In genomic region chr17:50657054-50657453, GRCh38 we compare ENCODE assay signal across 2 cellular contexts.
TF ChIP-seq lines count a peak whose summit lies in the region.

No MANE protein-coding gene starts in this region.

TF ChIP-seq in A549, 52 proteins besides CTCF, POLR2A, EP300 and RAD21:
- no peak for TF ChIP-seq HMGXB4 (CRISPR knock-in tag; IDR thresholded peaks at IDR 0.05; ENCODE audit: borderline replicate concordance)
- TF ChIP-seq NPAS2 (CRISPR knock-in tag; IDR thresholded peaks at IDR 0.05; ENCODE audit: borderline replicate concordance): no peak
- TF ChIP-seq MAX (IDR thresholded peaks at IDR 0.05): 0 out of 2 replicates have a peak, but pooled peaks have one; percentile 1
- TF ChIP-seq HEYL (CRISPR knock-in tag; IDR thresholded peaks at IDR 0.05): no peak
- no peak for TF ChIP-seq CEBPB (IDR thresholded peaks at IDR 0.05)
- no peak for TF ChIP-seq PHF8 (IDR thresholded peaks at IDR 0.05; ENCODE audit: borderline replicate concordance, low read depth)
- TF ChIP-seq CHD4 (IDR thresholded peaks at IDR 0.05; ENCODE audit: borderline replicate concordance): no peak
- no peak for TF ChIP-seq KDM5A (IDR thresholded peaks at IDR 0.05)
- TF ChIP-seq RCOR1 (IDR thresholded peaks at IDR 0.05; ENCODE audit: low read depth, low read length): no peak

TF ChIP-seq in HepG2, 621 proteins besides CTCF, POLR2A, EP300 and RAD21:
- TF ChIP-seq XBP1 (CRISPR knock-in tag; IDR thresholded peaks at IDR 0.05): no peak
- no peak for TF ChIP-seq HIC2 (CRISPR knock-in tag; IDR thresholded peaks at IDR 0.05; ENCODE audit: low read depth)
- TF ChIP-seq ZNF580 (CRISPR knock-in tag; IDR thresholded peaks at IDR 0.05; ENCODE audit: borderline replicate concordance, low read depth): no peak
- no peak for TF ChIP-seq SRSF9 (IDR thresholded peaks at IDR 0.05; ENCODE audit: borderline replicate concordance, insufficient read depth, low read depth, low read length, poor library complexity, severe bottlenecking)
- peak; percentile 69 for TF ChIP-seq HNF4A (CRISPR knock-in tag; IDR thresholded peaks at IDR 0.05)
- TF ChIP-seq NR2C2 (CRISPR knock-in tag; IDR thresholded peaks at IDR 0.05; ENCODE audit: borderline replicate concordance): 0 out of 2 replicates have a peak, but pooled peaks have one; percentile 20
- TF ChIP-seq NR2F6 (IDR thresholded peaks at IDR 0.05): peak; percentile 44; the same call in 1 of the 2 replicates
- TF ChIP-seq NR2F6 (CRISPR knock-in tag; IDR thresholded peaks at IDR 0.05): 0 out of 2 replicates have a peak, but pooled peaks have one; percentile 23
- no peak for TF ChIP-seq FOXP1 (IDR thresholded peaks at IDR 0.05)
- TF ChIP-seq FOXP1 (CRISPR knock-in tag; IDR thresholded peaks at IDR 0.05): 0 out of 2 replicates have a peak, but pooled peaks have one; percentile 22
- peak; percentile 42; the same call in 1 of the 2 replicates for TF ChIP-seq CSRNP1 (CRISPR knock-in tag; IDR thresholded peaks at IDR 0.05)
- TF ChIP-seq ZFP82 (CRISPR knock-in tag; IDR thresholded peaks at IDR 0.05; ENCODE audit: borderline replicate concordance): no peak
- peak; percentile 38; the same call in 1 of the 2 replicates for TF ChIP-seq FOXP4 (CRISPR knock-in tag; IDR thresholded peaks at IDR 0.05)
- TF ChIP-seq ARID2 (CRISPR knock-in tag; IDR thresholded peaks at IDR 0.05; ENCODE audit: borderline replicate concordance): 0 out of 2 replicates have a peak, but pooled peaks have one; percentile 1
- TF ChIP-seq HINFP (CRISPR knock-in tag; IDR thresholded peaks at IDR 0.05; ENCODE audit: low read depth): 0 out of 2 replicates have a peak, but pooled peaks have one; percentile 45
- peak; percentile 29 for TF ChIP-seq ZNF687 (CRISPR knock-in tag; IDR thresholded peaks at IDR 0.05)
- no peak for TF ChIP-seq SOX13 (IDR thresholded peaks at IDR 0.05)
- TF ChIP-seq SOX13 (CRISPR knock-in tag; conservative IDR thresholded peaks at IDR 0.05 in 1 of 2, IDR thresholded peaks at IDR 0.05 in 1 of 2): peak in 1 of 2 experiments; percentile 36; a peak in 1 of 4 replicates
